27 cellular contexts compared by ENCODE assay signal in the genomic region with DNA sequence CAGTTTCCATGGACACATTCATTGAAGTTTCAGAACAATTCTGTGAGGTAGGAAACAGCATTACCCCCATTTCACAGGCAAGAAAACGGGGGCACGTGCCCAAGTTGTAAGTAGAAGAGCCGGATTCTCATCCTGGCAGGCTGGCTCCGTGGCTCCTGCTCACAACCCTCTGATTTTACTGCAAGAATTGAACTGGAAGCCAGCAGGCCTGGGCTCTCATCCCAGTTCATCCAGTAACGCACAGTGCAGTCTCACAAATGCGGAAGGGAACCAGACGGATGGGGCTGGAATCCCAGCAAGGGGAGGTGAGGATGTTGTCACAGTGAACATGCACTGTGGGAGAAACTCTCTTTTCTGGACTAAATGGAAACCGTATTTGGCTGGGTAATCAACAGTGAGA. TPM values are rescaled to one million over a fixed set of nuclear protein-coding genes. Genes with fewer than 3 reads are reported as not detected.
A peak's percentile ranks its signal among the peaks of the same experiment; 100 is the strongest.
DNase-seq lines count a peak whose midpoint lies in the region; ATAC-seq and TF ChIP-seq lines count a peak whose summit lies in the region.
"Had no signal": no experiment of that assay in that cellular context is flagged by ENCODE, and none has a peak within 500 bp of the region (broad histone marks: within the 10 kb centered on the region; RNA-seq: fewer than 3 reads in every experiment).

No MANE protein-coding gene starts in this region.

- H3K36me3 ChIP-seq in sigmoid colon (no peaks in the 10 kb centered on the region), prostate gland (no peaks in the 10 kb centered on the region)
- H3K36me3 ChIP-seq: adrenal gland had no signal

- ATAC-seq in right cardiac atrium = peak; percentile 64 to 69
- no peak for ATAC-seq in stimulated activated naive B cell treated with anti-CD40 and anti-IgM and Interleukin-4, amounts not matched to agents 10 μg/mL and 1 μg/mL and 100 μg/mL, for 72 hours (replicated peaks)
- ATAC-seq in GM18858 (IDR thresholded peaks at IDR 0.05; ENCODE audit: unreplicated experiment) = no peak
- ATAC-seq: body of pancreas; HCT116; naive thymus-derived CD4-positive, alpha-beta T cell; PC-3 had no signal

- TF ChIP-seq CTCF in LNCaP clone FGC (IDR thresholded peaks at IDR 0.05; ENCODE audit: control insufficient read depth, extremely low read depth, insufficient read depth) = no peak
- TF ChIP-seq CTCF in fibroblast of the aortic adventitia (IDR thresholded peaks at IDR 0.05; ENCODE audit: insufficient read depth, low read length) = no peak
- TF ChIP-seq CTCF in sigmoid colon (IDR thresholded peaks at IDR 0.05) = no peak
- no peak for TF ChIP-seq CTCF in prostate gland (IDR thresholded peaks at IDR 0.05)

- 69% methylated on average over 8 of the region's 8 CpGs for WGBS in right cardiac atrium
- WGBS in sigmoid colon, 2 donors = 85 to 95% methylated on average over 8 of the region's 8 CpGs
- WGBS in prostate gland = 59% methylated on average over 8 of the region's 8 CpGs

- no peak overlapping the region for H3K27ac ChIP-seq in right cardiac atrium (ENCODE audit: low read length)
- H3K27ac ChIP-seq in sigmoid colon = no peak overlapping the region
- H3K27ac ChIP-seq in prostate gland = no peak overlapping the region
- H3K27ac ChIP-seq: adrenal gland, body of pancreas had no signal

- intact Hi-C loops in right cardiac atrium (cut with DNase I) (no loop called here), sigmoid colon (cut with DNase I) (no loop called here), prostate gland (cut with DNase I) (no loop called here)

- no peaks in the 10 kb centered on the region for H3K9me3 ChIP-seq in right cardiac atrium (ENCODE audit: control insufficient read depth, low read length)
- no peaks in the 10 kb centered on the region for H3K9me3 ChIP-seq in sigmoid colon
- H3K9me3 ChIP-seq in prostate gland = no peaks in the 10 kb centered on the region
- H3K9me3 ChIP-seq: adrenal gland, body of pancreas had no signal

- no peaks in the 10 kb centered on the region for H3K4me1 Mint-ChIP-seq in stimulated activated naive B cell treated with anti-CD40 and anti-IgM and Interleukin-4, amounts not matched to agents 10 μg/mL and 1 μg/mL and 100 μg/mL, for 72 hours
- H3K4me1 Mint-ChIP-seq: activated CD4-positive, alpha-beta memory T cell treated with anti-CD3 and anti-CD28 coated beads, Interleukin-2, amount 10 ng/mL, durations not matched to agents 7 days and 5 days; naive thymus-derived CD4-positive, alpha-beta T cell had no signal

- H3K27ac Mint-ChIP-seq in stimulated activated naive B cell treated with anti-CD40 and anti-IgM and Interleukin-4, amounts not matched to agents 10 μg/mL and 1 μg/mL and 100 μg/mL, for 72 hours = no peak overlapping the region
- H3K27ac Mint-ChIP-seq: activated CD4-positive, alpha-beta memory T cell treated with anti-CD3 and anti-CD28 coated beads, Interleukin-2, amount 10 ng/mL, durations not matched to agents 7 days and 5 days; naive thymus-derived CD4-positive, alpha-beta T cell; T-helper 2 cell treated with Interferon-gamma antibody and Interleukin-4, amounts not matched to agents 5 μg/mL and 100 μg/mL, for 36 hours; type B pancreatic cell had no signal

- TF ChIP-seq EP300 in sigmoid colon (IDR thresholded peaks at IDR 0.05) = no peak

- H3K27me3 ChIP-seq in right cardiac atrium (ENCODE audit: control insufficient read depth, insufficient read depth) (no peaks in the 10 kb centered on the region), sigmoid colon (no peaks in the 10 kb centered on the region), prostate gland (replicated peaks; ENCODE audit: insufficient read depth) (no peaks in the 10 kb centered on the region)
- H3K27me3 ChIP-seq: adrenal gland, body of pancreas had no signal

- DNase-seq in LNCaP clone FGC (ENCODE audit: low read depth) = peak; percentile 33
- DNase-seq in fibroblast of the aortic adventitia (ENCODE audit: low read depth) = peak; percentile 14
- peak; percentile 66 to 87 (median 80) for DNase-seq in right cardiac atrium
- peak; percentile 61 for DNase-seq in sigmoid colon
- no peak for DNase-seq in prostate gland (ENCODE audit: low spot score)
- DNase-seq in stimulated activated naive B cell treated with anti-CD40 and anti-IgM and Interleukin-4, amounts not matched to agents 10 μg/mL and 1 μg/mL and 100 μg/mL, for 72 hours = no peak
- no peak for DNase-seq in SW480 (ENCODE audit: low spot score)
- DNase-seq: ACHN; activated CD4-positive, alpha-beta memory T cell treated with anti-CD3 and anti-CD28 coated beads, Interleukin-2, amount 10 ng/mL, durations not matched to agents 7 days and 5 days; activated CD8-positive, alpha-beta memory T cell treated with anti-CD3 and anti-CD28 coated beads, Interleukin-2, amount 50 U/mL, for 4 hours; activated naive CD4-positive, alpha-beta T cell; Karpas-422; naive thymus-derived CD4-positive, alpha-beta T cell; NCI-H1417; NCI-H2081; NCI-H2227 treated with DMSO at 0.1 percent for 48 hours; NCI-H526; PC-3; retina; stimulated activated CD4-positive, alpha-beta T cell treated with anti-CD3 and anti-CD28 coated beads, Interleukin-4, amount 100 ng/mL, for 24 hours had no signal

- H3K4me3 Mint-ChIP-seq in stimulated activated naive B cell treated with anti-CD40 and anti-IgM and Interleukin-4, amounts not matched to agents 10 μg/mL and 1 μg/mL and 100 μg/mL, for 72 hours = no peak overlapping the region
- H3K4me3 Mint-ChIP-seq: activated CD4-positive, alpha-beta memory T cell treated with anti-CD3 and anti-CD28 coated beads, Interleukin-2, amount 10 ng/mL, durations not matched to agents 7 days and 5 days; naive thymus-derived CD4-positive, alpha-beta T cell; T-helper 2 cell treated with Interferon-gamma antibody and Interleukin-4, amounts not matched to agents 5 μg/mL and 100 μg/mL, for 36 hours; type B pancreatic cell had no signal

- H3K4me1 ChIP-seq in right cardiac atrium (ENCODE audit: control insufficient read depth, insufficient read depth, low read length) = peaks cover 3% of the 10 kb centered on the region
- H3K4me1 ChIP-seq in sigmoid colon = no peaks in the 10 kb centered on the region
- H3K4me1 ChIP-seq in prostate gland (replicated peaks) = no peaks in the 10 kb centered on the region
- H3K4me1 ChIP-seq: adrenal gland, body of pancreas had no signal

- TF ChIP-seq POLR2A in sigmoid colon (IDR thresholded peaks at IDR 0.05) (no peak), prostate gland (IDR thresholded peaks at IDR 0.05) (no peak)

- no peaks in the 10 kb centered on the region for H3K27me3 Mint-ChIP-seq in stimulated activated naive B cell treated with anti-CD40 and anti-IgM and Interleukin-4, amounts not matched to agents 10 μg/mL and 1 μg/mL and 100 μg/mL, for 72 hours
- H3K27me3 Mint-ChIP-seq: activated CD4-positive, alpha-beta memory T cell treated with anti-CD3 and anti-CD28 coated beads, Interleukin-2, amount 10 ng/mL, durations not matched to agents 7 days and 5 days; naive thymus-derived CD4-positive, alpha-beta T cell; type B pancreatic cell had no signal

- H3K9me3 Mint-ChIP-seq in stimulated activated naive B cell treated with anti-CD40 and anti-IgM and Interleukin-4, amounts not matched to agents 10 μg/mL and 1 μg/mL and 100 μg/mL, for 72 hours = no peaks in the 10 kb centered on the region
- H3K9me3 Mint-ChIP-seq: activated CD4-positive, alpha-beta memory T cell treated with anti-CD3 and anti-CD28 coated beads, Interleukin-2, amount 10 ng/mL, durations not matched to agents 7 days and 5 days; naive thymus-derived CD4-positive, alpha-beta T cell; T-helper 2 cell treated with Interferon-gamma antibody and Interleukin-4, amounts not matched to agents 5 μg/mL and 100 μg/mL, for 36 hours; type B pancreatic cell had no signal

- H3K4me3 ChIP-seq in LNCaP clone FGC (ENCODE audit: low read depth, low read length) (no peak overlapping the region), fibroblast of the aortic adventitia (ENCODE audit: low read depth, low read length) (no peak overlapping the region), right cardiac atrium (ENCODE audit: low read length) (no peak overlapping the region), sigmoid colon (no peak overlapping the region), prostate gland (no peak overlapping the region)
- H3K4me3 ChIP-seq: adrenal gland, body of pancreas had no signal

- H3K36me3 Mint-ChIP-seq in stimulated activated naive B cell treated with anti-CD40 and anti-IgM and Interleukin-4, amounts not matched to agents 10 μg/mL and 1 μg/mL and 100 μg/mL, for 72 hours = no peaks in the 10 kb centered on the region
- H3K36me3 Mint-ChIP-seq: naive thymus-derived CD4-positive, alpha-beta T cell; type B pancreatic cell had no signal

RNA-seq across cellular contexts. Expression of gene DOC2B, which starts 40.7 kb away (rescaled TPM):
- total RNA-seq in fibroblast of the aortic adventitia (ENCODE audit: low replicate concordance) = not detected in 2 replicates
- total RNA-seq in right cardiac atrium = 1 to 10 TPM; 2.3 to 5.3 (median 3.0) TPM
- polyA plus RNA-seq in right cardiac atrium = 2.8 TPM
- 10 to 100 TPM in 1 of 4 donors, 1 to 10 TPM in 3; 2.5 to 12.5 (median 6.9) TPM for total RNA-seq in sigmoid colon
- polyA plus RNA-seq in sigmoid colon = 1 to 10 TPM in 2 of 3 donors, under 1 TPM in 1; 0.46 to 7.4 (median 1.2) TPM
- total RNA-seq in prostate gland = 1 to 10 TPM; 3.0 to 3.1 TPM
- total RNA-seq: activated CD4-positive, alpha-beta memory T cell treated with anti-CD3 and anti-CD28 coated beads, Interleukin-2, amount 10 ng/mL, durations not matched to agents 7 days and 5 days had no signal
- polyA plus RNA-seq: BJ; naive thymus-derived CD4-positive, alpha-beta T cell had no signal

Comparison
In these comparisons a context has a peak if more than half of its experiments do, and no peak if none do; other contexts are left out.
1. DNase-seq: peak in LNCaP clone FGC (single experiment), fibroblast of the aortic adventitia (single experiment), right cardiac atrium (3 of 3) and sigmoid colon (single experiment); none in prostate gland (single experiment), stimulated activated naive B cell treated with anti-CD40 and anti-IgM and Interleukin-4, amounts not matched to agents 10 μg/mL and 1 μg/mL and 100 μg/mL, for 72 hours (single experiment) and SW480 (single experiment).
2. ATAC-seq: peak in right cardiac atrium (2 of 2); none in stimulated activated naive B cell treated with anti-CD40 and anti-IgM and Interleukin-4, amounts not matched to agents 10 μg/mL and 1 μg/mL and 100 μg/mL, for 72 hours (0 of 2) and GM18858 (single experiment).